17 cellular contexts compared by ENCODE assay signal in genomic region chr9:76557674-76558073, GRCh38.
DNase-seq lines count a peak whose midpoint lies in the region; ATAC-seq and TF ChIP-seq lines count a peak whose summit lies in the region.
"Had no signal": no experiment of that assay in that cellular context is flagged by ENCODE, and none has a peak within 500 bp of the region (broad histone marks: within the 10 kb centered on the region; RNA-seq: fewer than 3 reads in every experiment).

No MANE protein-coding gene starts in this region.

- H4K91ac ChIP-seq in IMR-90 (ENCODE audit: insufficient read depth, low read depth, low read length) = no peak overlapping the region

- H3K79me1 ChIP-seq in IMR-90 (ENCODE audit: low read depth in 1 of 2, low read length in 2 of 2) = no peaks in the 10 kb centered on the region

- no peak overlapping the region for H4K5ac ChIP-seq in IMR-90 (ENCODE audit: low read depth, low read length)

- DNase-seq in EL (peak; percentile 94), IMR-90 (peak; percentile 47), amniotic epithelial cell (ENCODE audit: low read depth) (peak; percentile 55), osteoblast (ENCODE audit: insufficient read length, low spot score, missing footprints) (no peak), NCI-H774 (lab: John Stamatoyannopoulos, UW) (no peak), activated gamma-delta T cell treated with Interleukin-2 at 50 U/mL for 16 hours (no peak), GDM1 (lab: John Stamatoyannopoulos, UW) (no peak)
- DNase-seq: activated CD4-positive, alpha-beta T cell treated with anti-CD3 and anti-CD28 coated beads, Interleukin-2, amount 10 ng/mL, durations not matched to agents 7 days and 5 days; activated naive CD4-positive, alpha-beta T cell treated with anti-CD3 and anti-CD28 coated beads, Interleukin-2, amount 10 ng/mL, durations not matched to agents 7 days and 5 days; activated T-cell treated with anti-CD3 and anti-CD28 coated beads, Interleukin-2, amount 50 U/mL, for 48 hours; heart right ventricle; NCI-H1436; NCI-H524 treated with DMSO at 0.1 percent for 48 hours; small intestine; WERI-Rb-1 had no signal

- H2AK9ac ChIP-seq in IMR-90 (replicated peaks; ENCODE audit: low read depth, low read length, poor library complexity) = no peak overlapping the region

- no peak overlapping the region for H3K56ac ChIP-seq in IMR-90 (ENCODE audit: extremely low read depth, insufficient read depth, low read length)

- BruUV-seq in IMR-90 (replicated peaks; lab: Mats Ljungman, UMichigan) = no TSS peak

- no peaks in the 10 kb centered on the region; the same call in 1 of the 2 replicates for H3K27me3 ChIP-seq in IMR-90 (ENCODE audit: control insufficient read depth, insufficient read depth, low read length)
- H3K27me3 ChIP-seq in osteoblast (ENCODE audit: insufficient read depth, low read length) = no peaks in the 10 kb centered on the region

- H2BK15ac ChIP-seq in IMR-90 (ENCODE audit: low read depth, low read length) = no peak overlapping the region

- dilution Hi-C loops in IMR-90 (cut with HindIII; ENCODE audit: low sequenced_read_pairs, unreplicated experiment) = no loop called here

- H3K4me3 ChIP-seq in IMR-90 (ENCODE audit: insufficient read depth, low read depth, low read length) (no peak overlapping the region), osteoblast (ENCODE audit: insufficient read depth, low read length) (no peak overlapping the region)
- H3K4me3 ChIP-seq: heart right ventricle, K562 had no signal

- TF ChIP-seq POLR2A in IMR-90 (IDR thresholded peaks at IDR 0.05; ENCODE audit: low read depth, low read length) = no peak

- H3K9me1 ChIP-seq in IMR-90 (ENCODE audit: insufficient read depth, low read length) = no peaks in the 10 kb centered on the region

- CTCF ChIA-PET in IMR-90 (lab: Yijun Ruan, JAX) = no interaction called here

- no peaks in the 10 kb centered on the region for H3K79me2 ChIP-seq in osteoblast (ENCODE audit: insufficient read depth, low read length)

- no peak overlapping the region for H2AK5ac ChIP-seq in IMR-90 (ENCODE audit: low read depth, low read length)

- no peak overlapping the region for H3K9ac ChIP-seq in IMR-90 (ENCODE audit: low read depth, low read length)

- H3K4me2 ChIP-seq in IMR-90 (ENCODE audit: low read depth, low read length) (no peak overlapping the region), osteoblast (ENCODE audit: insufficient read depth, low read length) (peak overlapping the region; percentile 24)

- H3K23ac ChIP-seq in IMR-90 (ENCODE audit: low read depth, low read length) = no peak overlapping the region

- TF ChIP-seq RAD21 in IMR-90 (IDR thresholded peaks at IDR 0.05; ENCODE audit: low read length) = no peak

- no CpG with 5 or more reads among the region's 1 CpG for WGBS in IMR-90 (ENCODE audit: extremely low coverage in 2 of 2, insufficient read length in 1 of 2), 2 experiments

- intact Hi-C loops in IMR-90 (cut with micrococcal nuclease) = no loop called here

- no peak for ATAC-seq in IMR-90 (ENCODE audit: low read depth)
- ATAC-seq: heart right ventricle; K562; stimulated activated effector memory CD8-positive, alpha-beta T cell treated with anti-CD3 and anti-CD28 coated beads, Interleukin-12 subunit alpha, Interleukin-12 subunit beta, amount 100 ng/mL, for 72 hours had no signal

- H4K20me1 ChIP-seq in IMR-90 (ENCODE audit: insufficient read depth, low read length) (no peaks in the 10 kb centered on the region), osteoblast (ENCODE audit: insufficient read depth, low read length) (no peaks in the 10 kb centered on the region)

- H2BK120ac ChIP-seq in IMR-90 (ENCODE audit: low read depth, low read length) = no peak overlapping the region

- H3K14ac ChIP-seq in IMR-90 (replicated peaks; ENCODE audit: low read depth, low read length) = no peak overlapping the region

- no peak overlapping the region for H4K8ac ChIP-seq in IMR-90 (ENCODE audit: low read depth in 2 of 2, low read length in 2 of 2)

- H3K4ac ChIP-seq in IMR-90 (ENCODE audit: low read depth, low read length) = no peak overlapping the region

- H2BK20ac ChIP-seq in IMR-90 (ENCODE audit: low read depth, low read length) = no peak overlapping the region

- H3K9me3 ChIP-seq in IMR-90 (ENCODE audit: control insufficient read depth, insufficient read depth, low read length) (no peaks in the 10 kb centered on the region), osteoblast (ENCODE audit: low read depth, low read length) (no peaks in the 10 kb centered on the region)

- no peak for TF ChIP-seq CTCF in IMR-90 (conservative IDR thresholded peaks at IDR 0.05; ENCODE audit: low read depth, low read length)
- no peak for TF ChIP-seq CTCF in osteoblast (IDR thresholded peaks at IDR 0.05; ENCODE audit: extremely low read depth, low read depth, low read length)

- H3K36me3 ChIP-seq in IMR-90 (ENCODE audit: control insufficient read depth, insufficient read depth, low read length) = no peaks in the 10 kb centered on the region
- no peaks in the 10 kb centered on the region for H3K36me3 ChIP-seq in osteoblast (ENCODE audit: insufficient read depth, low read length)
- H3K36me3 ChIP-seq: heart right ventricle, WERI-Rb-1 had no signal

- H3K18ac ChIP-seq in IMR-90 (ENCODE audit: low read depth, low read length) = no peak overlapping the region

- no peak overlapping the region for H3K27ac ChIP-seq in IMR-90 (ENCODE audit: insufficient read depth, low read length)
- H3K27ac ChIP-seq in osteoblast (ENCODE audit: low read depth, low read length) = peak overlapping the region; percentile 77
- H3K27ac ChIP-seq: heart right ventricle, WERI-Rb-1 had no signal

- peaks cover 3% of the 10 kb centered on the region; the same call in 1 of the 2 replicates for H3K4me1 ChIP-seq in IMR-90 (ENCODE audit: control insufficient read depth, insufficient read depth, low read length)
- H3K4me1 ChIP-seq in osteoblast (ENCODE audit: insufficient read depth, low read length) = peaks cover 58% of the 10 kb centered on the region

- H2AFZ ChIP-seq in IMR-90 (replicated peaks; ENCODE audit: low read length, poor library complexity) (no peak overlapping the region), osteoblast (ENCODE audit: low read length) (no peak overlapping the region)

- no peak overlapping the region for H2BK5ac ChIP-seq in IMR-90 (ENCODE audit: low read depth, low read length, poor library complexity, severe bottlenecking)

- POLR2A ChIA-PET in IMR-90 (lab: Charles Lee; ENCODE audit: unreplicated experiment) = no interaction called here

- in situ Hi-C loops in IMR-90 (cut with MboI; ENCODE audit: low sequenced_read_pairs) = no loop called here

TF ChIP-seq in IMR-90, 13 proteins besides CTCF, POLR2A, EP300 and RAD21:
- TF ChIP-seq NFE2L2 (IDR thresholded peaks at IDR 0.05; ENCODE audit: low read depth, low read length) (no peak), MAZ (IDR thresholded peaks at IDR 0.05; ENCODE audit: borderline replicate concordance, low read depth, low read length) (no peak), USF2 (IDR thresholded peaks at IDR 0.05; ENCODE audit: low read depth, low read length) (no peak), SMC3 (IDR thresholded peaks at IDR 0.05; ENCODE audit: low read depth, low read length) (no peak), CHD1 (IDR thresholded peaks at IDR 0.05; ENCODE audit: low read depth, low read length) (no peak), CEBPB (IDR thresholded peaks at IDR 0.05; ENCODE audit: low read depth, low read length) (no peak), FOS (IDR thresholded peaks at IDR 0.05; ENCODE audit: low read depth, low read length) (no peak), RFX5 (IDR thresholded peaks at IDR 0.05; ENCODE audit: low read depth, low read length) (no peak), MAFK (IDR thresholded peaks at IDR 0.05; ENCODE audit: low read depth, low read length) (no peak), BHLHE40 (IDR thresholded peaks at IDR 0.05; ENCODE audit: low read depth, low read length) (no peak), RCOR1 (IDR thresholded peaks at IDR 0.05; ENCODE audit: insufficient replicate concordance, low read length) (no peak), MXI1 (IDR thresholded peaks at IDR 0.05; ENCODE audit: borderline replicate concordance, low read depth, low read length) (no peak)
- TF ChIP-seq, protein P1, sequence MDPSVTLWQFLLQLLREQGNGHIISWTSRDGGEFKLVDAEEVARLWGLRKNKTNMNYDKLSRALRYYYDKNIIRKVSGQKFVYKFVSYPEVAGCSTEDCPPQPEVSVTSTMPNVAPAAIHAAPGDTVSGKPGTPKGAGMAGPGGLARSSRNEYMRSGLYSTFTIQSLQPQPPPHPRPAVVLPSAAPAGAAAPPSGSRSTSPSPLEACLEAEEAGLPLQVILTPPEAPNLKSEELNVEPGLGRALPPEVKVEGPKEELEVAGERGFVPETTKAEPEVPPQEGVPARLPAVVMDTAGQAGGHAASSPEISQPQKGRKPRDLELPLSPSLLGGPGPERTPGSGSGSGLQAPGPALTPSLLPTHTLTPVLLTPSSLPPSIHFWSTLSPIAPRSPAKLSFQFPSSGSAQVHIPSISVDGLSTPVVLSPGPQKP (IDR thresholded peaks at IDR 0.05; ENCODE audit: borderline replicate concordance, low read depth, low read length) = no peak
TF ChIP-seq in IMR-90: peak in this region for 0.

Comparison
In these comparisons a context has a peak if more than half of its experiments do, and no peak if none do; other contexts are left out.
1. DNase-seq: peak in EL (single experiment), IMR-90 (single experiment) and amniotic epithelial cell (single experiment); none in osteoblast (single experiment), NCI-H774 (single experiment), activated gamma-delta T cell treated with Interleukin-2 at 50 U/mL for 16 hours (single experiment) and GDM1 (single experiment).